8 cellular contexts compared by ENCODE assay signal in the genomic region with DNA sequence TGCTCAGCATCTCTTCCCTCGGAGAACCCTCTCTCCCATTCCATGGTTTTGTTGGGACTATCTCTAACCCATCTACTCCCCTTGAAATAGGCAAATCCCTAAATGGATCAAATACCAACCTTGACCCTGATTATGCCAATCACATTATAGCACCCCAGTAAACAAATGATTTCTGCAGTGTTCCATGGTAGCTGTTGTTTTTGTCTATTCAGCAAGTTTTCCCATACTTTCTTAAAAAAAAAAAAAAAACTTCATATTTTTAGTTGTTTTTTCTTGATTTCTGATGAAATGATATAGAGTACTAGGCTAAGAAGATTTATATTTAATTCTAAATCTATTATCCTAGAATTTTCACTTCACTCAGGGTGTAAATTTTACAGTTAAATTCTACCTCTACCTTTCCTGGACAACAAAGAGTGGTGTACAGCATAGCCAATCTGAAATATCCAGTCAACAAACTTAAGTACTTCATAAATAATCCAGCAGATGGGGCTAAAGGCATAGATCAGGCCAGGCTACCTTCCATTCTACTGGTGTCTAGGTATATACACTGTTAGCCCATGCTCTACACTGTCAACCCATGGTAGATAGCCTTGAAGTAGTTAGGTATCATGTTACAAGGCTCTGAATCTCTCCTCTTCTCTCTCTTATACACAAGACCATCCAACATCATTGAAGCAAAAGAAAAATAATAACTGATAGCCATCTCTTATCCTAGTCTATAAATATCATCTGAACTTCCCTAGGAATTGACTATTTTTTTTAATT.
DNase-seq lines count a peak whose midpoint lies in the region; ATAC-seq and TF ChIP-seq lines count a peak whose summit lies in the region.

No MANE protein-coding gene starts in this region.

- peak; percentile 49 for TF ChIP-seq CTCF in glutamatergic neuron (IDR thresholded peaks at IDR 0.05; ENCODE audit: partially characterized antibody, unreplicated experiment)

- H3K4me1 Mint-ChIP-seq in activated CD4-positive, alpha-beta memory T cell treated with anti-CD3 and anti-CD28 coated beads, Interleukin-2, amount 10 ng/mL, durations not matched to agents 7 days and 5 days, result no peaks in the 10 kb centered on the region
- no peaks in the 10 kb centered on the region for H3K4me1 Mint-ChIP-seq in activated CD4-positive, alpha-beta memory T cell treated with anti-CD3 and anti-CD28 coated beads for 36 hours (ENCODE audit: low read depth)
- H3K4me1 Mint-ChIP-seq in activated CD4-positive, alpha-beta T cell treated with anti-CD3 and anti-CD28 coated beads, Interleukin-2, amount 10 ng/mL, durations not matched to agents 24 days and 14 days, result peaks cover 11% of the 10 kb centered on the region
- H3K4me1 Mint-ChIP-seq in glutamatergic neuron (ENCODE audit: low read depth, unreplicated experiment), result peaks cover 10% of the 10 kb centered on the region

- no peak overlapping the region for H3K27ac Mint-ChIP-seq in activated CD4-positive, alpha-beta memory T cell treated with anti-CD3 and anti-CD28 coated beads, Interleukin-2, amount 10 ng/mL, durations not matched to agents 7 days and 5 days
- H3K27ac Mint-ChIP-seq in activated CD4-positive, alpha-beta memory T cell treated with anti-CD3 and anti-CD28 coated beads for 36 hours, result no peak overlapping the region
- no peak overlapping the region for H3K27ac Mint-ChIP-seq in activated CD4-positive, alpha-beta T cell treated with anti-CD3 and anti-CD28 coated beads, Interleukin-2, amount 10 ng/mL, durations not matched to agents 24 days and 14 days
- H3K27ac Mint-ChIP-seq in glutamatergic neuron (ENCODE audit: unreplicated experiment), result no peak overlapping the region

- peak; percentile 97 for ATAC-seq in GM21367 (IDR thresholded peaks at IDR 0.05; ENCODE audit: unreplicated experiment)
- ATAC-seq in HG03520 (IDR thresholded peaks at IDR 0.05; ENCODE audit: unreplicated experiment), result peak; percentile 96

- H3K27me3 Mint-ChIP-seq in activated CD4-positive, alpha-beta memory T cell treated with anti-CD3 and anti-CD28 coated beads, Interleukin-2, amount 10 ng/mL, durations not matched to agents 7 days and 5 days, result no peaks in the 10 kb centered on the region
- no peaks in the 10 kb centered on the region for H3K27me3 Mint-ChIP-seq in activated CD4-positive, alpha-beta memory T cell treated with anti-CD3 and anti-CD28 coated beads for 36 hours
- H3K27me3 Mint-ChIP-seq in activated CD4-positive, alpha-beta T cell treated with anti-CD3 and anti-CD28 coated beads, Interleukin-2, amount 10 ng/mL, durations not matched to agents 24 days and 14 days, result no peaks in the 10 kb centered on the region
- no peaks in the 10 kb centered on the region for H3K27me3 Mint-ChIP-seq in glutamatergic neuron (ENCODE audit: unreplicated experiment)

- intact Hi-C loops in activated CD4-positive, alpha-beta memory T cell treated with anti-CD3 and anti-CD28 coated beads for 36 hours (cut with micrococcal nuclease), result loop anchor here (1.0 to 2.0 kb wide), 3 partner anchors 144 to 612 kb away; partner anchors contain the start of gene EEA1
- intact Hi-C loops in activated CD4-positive, alpha-beta T cell treated with anti-CD3 and anti-CD28 coated beads, Interleukin-2, amount 10 ng/mL, durations not matched to agents 24 days and 14 days (cut with micrococcal nuclease), result loop anchor here (1.0 to 10.0 kb wide), 5 partner anchors 142 to 612 kb away; no protein-coding TSS in a partner anchor

- no peak overlapping the region for H3K4me3 Mint-ChIP-seq in activated CD4-positive, alpha-beta memory T cell treated with anti-CD3 and anti-CD28 coated beads, Interleukin-2, amount 10 ng/mL, durations not matched to agents 7 days and 5 days
- H3K4me3 Mint-ChIP-seq in activated CD4-positive, alpha-beta memory T cell treated with anti-CD3 and anti-CD28 coated beads for 36 hours, result no peak overlapping the region
- no peak overlapping the region for H3K4me3 Mint-ChIP-seq in activated CD4-positive, alpha-beta T cell treated with anti-CD3 and anti-CD28 coated beads, Interleukin-2, amount 10 ng/mL, durations not matched to agents 24 days and 14 days
- H3K4me3 Mint-ChIP-seq in glutamatergic neuron (ENCODE audit: unreplicated experiment), result no peak overlapping the region

- no peaks in the 10 kb centered on the region for H3K9me3 Mint-ChIP-seq in activated CD4-positive, alpha-beta memory T cell treated with anti-CD3 and anti-CD28 coated beads, Interleukin-2, amount 10 ng/mL, durations not matched to agents 7 days and 5 days
- no peaks in the 10 kb centered on the region for H3K9me3 Mint-ChIP-seq in activated CD4-positive, alpha-beta memory T cell treated with anti-CD3 and anti-CD28 coated beads for 36 hours
- H3K9me3 Mint-ChIP-seq in activated CD4-positive, alpha-beta T cell treated with anti-CD3 and anti-CD28 coated beads, Interleukin-2, amount 10 ng/mL, durations not matched to agents 24 days and 14 days, result no peaks in the 10 kb centered on the region
- peaks cover 1% of the 10 kb centered on the region for H3K9me3 Mint-ChIP-seq in glutamatergic neuron (ENCODE audit: unreplicated experiment)

- CTCF ChIA-PET in activated CD4-positive, alpha-beta memory T cell treated with anti-CD3 and anti-CD28 coated beads, Interleukin-2, amount 10 ng/mL, durations not matched to agents 7 days and 5 days (lab: Charles Lee), result interaction anchor here (0.8 to 2.7 kb wide), 12 partner anchors 11 to 728 kb away, joined by 3 to 9 read pairs (median 4); no protein-coding TSS in a partner anchor
- CTCF ChIA-PET in activated CD4-positive, alpha-beta memory T cell treated with anti-CD3 and anti-CD28 coated beads for 36 hours (lab: Charles Lee), result interaction anchor here (0.6 to 4.8 kb wide), 14 partner anchors 11 to 1317 kb away, joined by 3 to 23 read pairs (median 4); no protein-coding TSS in a partner anchor

- peaks cover 3% of the 10 kb centered on the region for H3K36me3 Mint-ChIP-seq in activated CD4-positive, alpha-beta memory T cell treated with anti-CD3 and anti-CD28 coated beads, Interleukin-2, amount 10 ng/mL, durations not matched to agents 7 days and 5 days (ENCODE audit: low read depth)
- peaks cover 5% of the 10 kb centered on the region for H3K36me3 Mint-ChIP-seq in activated CD4-positive, alpha-beta memory T cell treated with anti-CD3 and anti-CD28 coated beads for 36 hours
- H3K36me3 Mint-ChIP-seq in activated CD4-positive, alpha-beta T cell treated with anti-CD3 and anti-CD28 coated beads, Interleukin-2, amount 10 ng/mL, durations not matched to agents 24 days and 14 days (ENCODE audit: low read depth), result peaks cover 7% of the 10 kb centered on the region
- no peaks in the 10 kb centered on the region for H3K36me3 Mint-ChIP-seq in glutamatergic neuron (ENCODE audit: unreplicated experiment)

- POLR2A ChIA-PET in activated CD4-positive, alpha-beta memory T cell treated with anti-CD3 and anti-CD28 coated beads, Interleukin-2, amount 10 ng/mL, durations not matched to agents 7 days and 5 days (lab: Charles Lee), result no interaction called here
- POLR2A ChIA-PET in activated CD4-positive, alpha-beta memory T cell treated with anti-CD3 and anti-CD28 coated beads for 36 hours (lab: Charles Lee), result no interaction called here

- DNase-seq in activated CD4-positive, alpha-beta memory T cell treated with anti-CD3 and anti-CD28 coated beads, Interleukin-2, amount 10 ng/mL, durations not matched to agents 7 days and 5 days, result peak; percentile 20
- no peak for DNase-seq in activated CD4-positive, alpha-beta memory T cell treated with anti-CD3 and anti-CD28 coated beads for 36 hours
- DNase-seq in NCI-H446 treated with DMSO at 0.1 percent for 48 hours (lab: John Stamatoyannopoulos, UW) (peak; percentile 53), glutamatergic neuron (no peak), putamen (ENCODE audit: low spot score) (peak; percentile 38)
- DNase-seq in activated CD4-positive, alpha-beta T cell treated with anti-CD3 and anti-CD28 coated beads, Interleukin-2, amount 10 ng/mL, durations not matched to agents 24 days and 14 days, result peak; percentile 82

Comparison
In these comparisons a context has a peak if more than half of its experiments do, and no peak if none do; other contexts are left out.
1. DNase-seq: peak in activated CD4-positive, alpha-beta memory T cell treated with anti-CD3 and anti-CD28 coated beads, Interleukin-2, amount 10 ng/mL, durations not matched to agents 7 days and 5 days (single experiment), NCI-H446 treated with DMSO at 0.1 percent for 48 hours (single experiment), activated CD4-positive, alpha-beta T cell treated with anti-CD3 and anti-CD28 coated beads, Interleukin-2, amount 10 ng/mL, durations not matched to agents 24 days and 14 days (single experiment) and putamen (single experiment); none in activated CD4-positive, alpha-beta memory T cell treated with anti-CD3 and anti-CD28 coated beads for 36 hours (single experiment) and glutamatergic neuron (single experiment).